8 cellular contexts compared by ENCODE assay signal in genomic region chr19:58499021-58499927, GRCh38. TPM values are rescaled to one million over a fixed set of nuclear protein-coding genes. Genes with fewer than 3 reads are reported as not detected.
DNase-seq lines count a peak whose midpoint lies in the region; ATAC-seq, FAIRE-seq and TF ChIP-seq lines count a peak whose summit lies in the region.

No MANE protein-coding gene starts in this region.

- DNase-seq in EH (ENCODE audit: low read depth) (peak; percentile 99), Karpas-422 (peak; percentile 92), RCC 7860 (ENCODE audit: low spot score) (peak; percentile 45), fibroblast of mammary gland (ENCODE audit: low read depth) (peak; percentile 98)
- peak; percentile 82 to 98 (median 90) for DNase-seq in naive thymus-derived CD8-positive, alpha-beta T cell
- DNase-seq in stimulated activated naive B cell treated with anti-CD40 and anti-IgM and Interleukin-4, amounts not matched to agents 10 μg/mL and 1 μg/mL and 100 μg/mL, for 72 hours, result peak; percentile 99

- H3K27ac ChIP-seq in Karpas-422 (ENCODE audit: low read length), result no peak overlapping the region

- H3K4me3 Mint-ChIP-seq in activated T-helper 17 cell treated with anti-CD3 and anti-CD28 coated beads, Interleukin-2, amount 50 U/mL, for 72 hours, result peak overlapping the region; percentile 93
- H3K4me3 Mint-ChIP-seq in naive thymus-derived CD8-positive, alpha-beta T cell, result peak overlapping the region; percentile 89 to 96 (median 94)
- H3K4me3 Mint-ChIP-seq in stimulated activated naive B cell treated with anti-CD40 and anti-IgM and Interleukin-4, amounts not matched to agents 10 μg/mL and 1 μg/mL and 100 μg/mL, for 72 hours, result peak overlapping the region; percentile 85 to 87

- peak; percentile 81 for ATAC-seq in GM21825 (IDR thresholded peaks at IDR 0.05; ENCODE audit: unreplicated experiment)
- ATAC-seq in activated T-helper 17 cell treated with anti-CD3 and anti-CD28 coated beads, Interleukin-2, amount 50 U/mL, for 72 hours (replicated peaks), result peak; percentile 98
- ATAC-seq in naive thymus-derived CD8-positive, alpha-beta T cell, result peak; percentile 89 to 90
- peak; percentile 99 for ATAC-seq in stimulated activated naive B cell treated with anti-CD40 and anti-IgM and Interleukin-4, amounts not matched to agents 10 μg/mL and 1 μg/mL and 100 μg/mL, for 72 hours (replicated peaks)

- H3K9me2 ChIP-seq in Karpas-422 (replicated peaks; ENCODE audit: insufficient read depth, low read length), result no peaks in the 10 kb centered on the region

- H3K27me3 Mint-ChIP-seq in activated T-helper 17 cell treated with anti-CD3 and anti-CD28 coated beads, Interleukin-2, amount 50 U/mL, for 72 hours, result no peaks in the 10 kb centered on the region
- H3K27me3 Mint-ChIP-seq in naive thymus-derived CD8-positive, alpha-beta T cell, result no peaks in the 10 kb centered on the region
- H3K27me3 Mint-ChIP-seq in stimulated activated naive B cell treated with anti-CD40 and anti-IgM and Interleukin-4, amounts not matched to agents 10 μg/mL and 1 μg/mL and 100 μg/mL, for 72 hours, result no peaks in the 10 kb centered on the region

- peaks cover 8% of the 10 kb centered on the region for H3K9me3 Mint-ChIP-seq in activated T-helper 17 cell treated with anti-CD3 and anti-CD28 coated beads, Interleukin-2, amount 50 U/mL, for 72 hours
- peaks cover 0 to 34% (median 12%) of the 10 kb centered on the region in 9 donors for H3K9me3 Mint-ChIP-seq in naive thymus-derived CD8-positive, alpha-beta T cell
- H3K9me3 Mint-ChIP-seq in stimulated activated naive B cell treated with anti-CD40 and anti-IgM and Interleukin-4, amounts not matched to agents 10 μg/mL and 1 μg/mL and 100 μg/mL, for 72 hours, result peaks cover 11 to 15% of the 10 kb centered on the region in 2 donors

- FAIRE-seq in RCC 7860 (lab: Jason Lieb, UNC), result no peak

- no peaks in the 10 kb centered on the region for H3K36me3 ChIP-seq in Karpas-422 (ENCODE audit: insufficient read depth, low read length)

- H3K4me1 ChIP-seq in Karpas-422 (ENCODE audit: low read length), result peaks cover 4% of the 10 kb centered on the region; the same call in 1 of the 2 replicates

- H3K9ac ChIP-seq in Karpas-422 (ENCODE audit: low read length), result peak overlapping the region; percentile 29

- no peaks in the 10 kb centered on the region for H3K9me3 ChIP-seq in Karpas-422 (ENCODE audit: low read length)

- H3K27me3 ChIP-seq in Karpas-422 (ENCODE audit: low read length), result no peaks in the 10 kb centered on the region

- H3K27ac Mint-ChIP-seq in activated T-helper 17 cell treated with anti-CD3 and anti-CD28 coated beads, Interleukin-2, amount 50 U/mL, for 72 hours, result peak overlapping the region; percentile 93
- peak overlapping the region; percentile 86 to 99 (median 96) for H3K27ac Mint-ChIP-seq in naive thymus-derived CD8-positive, alpha-beta T cell
- H3K27ac Mint-ChIP-seq in stimulated activated naive B cell treated with anti-CD40 and anti-IgM and Interleukin-4, amounts not matched to agents 10 μg/mL and 1 μg/mL and 100 μg/mL, for 72 hours, result peak overlapping the region; percentile 90

- H3K4me2 ChIP-seq in Karpas-422 (ENCODE audit: low read depth, low read length, poor library complexity, severe bottlenecking), result peak overlapping the region; percentile 38

- H4K20me1 ChIP-seq in Karpas-422 (ENCODE audit: insufficient read depth, low read depth, low read length), result no peaks in the 10 kb centered on the region

- no peaks in the 10 kb centered on the region for H3K36me3 Mint-ChIP-seq in activated T-helper 17 cell treated with anti-CD3 and anti-CD28 coated beads, Interleukin-2, amount 50 U/mL, for 72 hours (ENCODE audit: low read depth)
- H3K36me3 Mint-ChIP-seq in naive thymus-derived CD8-positive, alpha-beta T cell, result peaks cover 0 to 5% (median 0%) of the 10 kb centered on the region in 3 donors
- H3K36me3 Mint-ChIP-seq in stimulated activated naive B cell treated with anti-CD40 and anti-IgM and Interleukin-4, amounts not matched to agents 10 μg/mL and 1 μg/mL and 100 μg/mL, for 72 hours, result peaks cover 6 to 21% of the 10 kb centered on the region in 2 donors

- peaks cover 17% of the 10 kb centered on the region for H3K4me1 Mint-ChIP-seq in activated T-helper 17 cell treated with anti-CD3 and anti-CD28 coated beads, Interleukin-2, amount 50 U/mL, for 72 hours
- peaks cover 14 to 30% (median 22%) of the 10 kb centered on the region in 4 donors for H3K4me1 Mint-ChIP-seq in naive thymus-derived CD8-positive, alpha-beta T cell
- H3K4me1 Mint-ChIP-seq in stimulated activated naive B cell treated with anti-CD40 and anti-IgM and Interleukin-4, amounts not matched to agents 10 μg/mL and 1 μg/mL and 100 μg/mL, for 72 hours, result peaks cover 20 to 25% of the 10 kb centered on the region in 2 donors

- H2AFZ ChIP-seq in Karpas-422 (ENCODE audit: low read length), result peak overlapping the region; percentile 60; the same call in 1 of the 2 replicates

- no peaks in the 10 kb centered on the region for H3K79me2 ChIP-seq in Karpas-422 (ENCODE audit: low read length)

- POLR2A ChIA-PET in naive thymus-derived CD8-positive, alpha-beta T cell (lab: Charles Lee), result interaction anchor here (0.9 to 4.2 kb wide), 12 partner anchors 14 to 316 kb away, joined by 3 to 23 read pairs (median 4); partner anchors contain the start of genes SLC27A5, TRIM28, ZBTB45 and ZNF132

- H3K4me3 ChIP-seq in Karpas-422 (ENCODE audit: low read length) (peak overlapping the region; percentile 36; the same call in 1 of the 2 replicates), fibroblast of mammary gland (ENCODE audit: control insufficient read depth, low read depth, low read length) (peak overlapping the region; percentile 54)

- peak; percentile 32 for TF ChIP-seq CTCF in fibroblast of mammary gland (conservative IDR thresholded peaks at IDR 0.05; ENCODE audit: control insufficient read depth, insufficient read depth, low read depth, low read length)

RNA-seq across cellular contexts. Expression of gene SLC27A5, which starts 12.5 kb away (rescaled TPM):
- total RNA-seq in Karpas-422 (2014; rRNA removed; shearing (Covaris generic); ENCODE audit: low replicate concordance), result 1.2 and 10.0 TPM in 2 replicates
- total RNA-seq in activated T-helper 17 cell treated with anti-CD3 and anti-CD28 coated beads, Interleukin-2, amount 50 U/mL, for 72 hours, result 10 to 100 TPM; 14.4 to 15.6 TPM
- 10 to 100 TPM; 16.6 to 19.9 TPM for total RNA-seq in naive thymus-derived CD8-positive, alpha-beta T cell
- polyA plus RNA-seq in naive thymus-derived CD8-positive, alpha-beta T cell, result 10 to 100 TPM; 24.5 to 39.2 (median 31.1) TPM

RNA-seq across cellular contexts. Expression of gene ZBTB45, which starts 20.3 kb away (rescaled TPM):
- total RNA-seq in Karpas-422 (2014; rRNA removed; shearing (Covaris generic); ENCODE audit: low replicate concordance), result 2.0 and 4.7 TPM in 2 replicates
- 10 to 100 TPM; 11.0 to 14.3 TPM for total RNA-seq in activated T-helper 17 cell treated with anti-CD3 and anti-CD28 coated beads, Interleukin-2, amount 50 U/mL, for 72 hours
- 10 to 100 TPM; 21.3 to 23.0 TPM for total RNA-seq in naive thymus-derived CD8-positive, alpha-beta T cell
- 1 to 10 TPM; 2.8 to 5.3 (median 3.5) TPM for polyA plus RNA-seq in naive thymus-derived CD8-positive, alpha-beta T cell

RNA-seq across cellular contexts. Expression of gene ZNF446, which starts 23.1 kb away (rescaled TPM):
- total RNA-seq in Karpas-422 (2014; rRNA removed; shearing (Covaris generic); ENCODE audit: low replicate concordance), result 11.8 and 20.6 TPM in 2 replicates
- 1 to 10 TPM; 5.8 to 6.2 TPM for total RNA-seq in activated T-helper 17 cell treated with anti-CD3 and anti-CD28 coated beads, Interleukin-2, amount 50 U/mL, for 72 hours
- total RNA-seq in naive thymus-derived CD8-positive, alpha-beta T cell, result 10 to 100 TPM; 18.7 to 20.4 TPM
- polyA plus RNA-seq in naive thymus-derived CD8-positive, alpha-beta T cell, result 1 to 10 TPM; 1.6 to 2.7 (median 2.4) TPM

RNA-seq across cellular contexts. Expression of gene ZNF324, which starts 32.4 kb away (rescaled TPM):
- total RNA-seq in Karpas-422 (2014; rRNA removed; shearing (Covaris generic); ENCODE audit: low replicate concordance), result 10.4 and 29.1 TPM in 2 replicates
- total RNA-seq in activated T-helper 17 cell treated with anti-CD3 and anti-CD28 coated beads, Interleukin-2, amount 50 U/mL, for 72 hours, result 1 to 10 TPM; 7.3 to 7.6 TPM
- total RNA-seq in naive thymus-derived CD8-positive, alpha-beta T cell, result 10 to 100 TPM; 24.8 to 28.0 TPM
- polyA plus RNA-seq in naive thymus-derived CD8-positive, alpha-beta T cell, result 10 to 100 TPM in 2 of 3 donors, 1 to 10 TPM in 1; 8.3 to 16.2 (median 12.8) TPM

RNA-seq across cellular contexts. Expression of gene TRIM28, which starts 44.6 kb away (rescaled TPM):
- total RNA-seq in Karpas-422 (2014; rRNA removed; shearing (Covaris generic); ENCODE audit: low replicate concordance), result 142 and 257 TPM in 2 replicates
- 100 to 1,000 TPM; 336 to 455 TPM for total RNA-seq in activated T-helper 17 cell treated with anti-CD3 and anti-CD28 coated beads, Interleukin-2, amount 50 U/mL, for 72 hours
- 100 to 1,000 TPM; 429 to 434 TPM for total RNA-seq in naive thymus-derived CD8-positive, alpha-beta T cell
- 100 to 1,000 TPM in 1 of 3 donors, 10 to 100 TPM in 2; 55.7 to 114 (median 62.7) TPM for polyA plus RNA-seq in naive thymus-derived CD8-positive, alpha-beta T cell

Comparison
In these comparisons a context has a peak if more than half of its experiments do, and no peak if none do; other contexts are left out.
1. DNase-seq: peak in every context shown above with its lines; median percentile 99 in EH; 99 in stimulated activated naive B cell treated with anti-CD40 and anti-IgM and Interleukin-4, amounts not matched to agents 10 μg/mL and 1 μg/mL and 100 μg/mL, for 72 hours; 98 in fibroblast of mammary gland; 92 in Karpas-422; 90 in naive thymus-derived CD8-positive, alpha-beta T cell; 45 in RCC 7860.